2 cellular contexts compared by ENCODE assay signal in the genomic region with DNA sequence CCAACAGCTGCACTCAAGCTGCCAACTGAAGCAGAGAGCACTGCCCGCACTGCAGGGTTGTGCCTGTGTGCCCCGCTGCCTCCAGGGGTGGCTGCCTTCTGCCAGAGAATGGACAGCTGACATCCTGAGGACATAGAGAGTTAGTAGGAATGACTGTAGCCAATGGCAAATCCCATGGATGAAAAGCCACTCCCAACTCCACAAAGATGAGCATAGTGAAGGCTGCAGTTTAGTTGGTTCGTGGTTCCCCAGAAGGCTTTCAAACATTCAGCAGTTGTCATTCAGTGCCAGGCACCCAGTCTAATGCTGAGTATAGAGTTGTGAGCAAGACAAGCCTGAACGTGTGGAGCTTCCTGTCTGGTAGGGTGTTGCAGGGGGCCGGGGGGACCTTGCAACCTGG.
TF ChIP-seq lines count a peak whose summit lies in the region.

No MANE protein-coding gene starts in this region.

TF ChIP-seq in HepG2, 621 proteins besides CTCF, POLR2A, EP300 and RAD21:
- no peak for TF ChIP-seq ZFP62 (CRISPR knock-in tag; IDR thresholded peaks at IDR 0.05)
- no peak for TF ChIP-seq SP4 (CRISPR knock-in tag; IDR thresholded peaks at IDR 0.05)
- TF ChIP-seq KLF12 (CRISPR knock-in tag; IDR thresholded peaks at IDR 0.05; ENCODE audit: borderline replicate concordance), result no peak
- TF ChIP-seq, protein P1, sequence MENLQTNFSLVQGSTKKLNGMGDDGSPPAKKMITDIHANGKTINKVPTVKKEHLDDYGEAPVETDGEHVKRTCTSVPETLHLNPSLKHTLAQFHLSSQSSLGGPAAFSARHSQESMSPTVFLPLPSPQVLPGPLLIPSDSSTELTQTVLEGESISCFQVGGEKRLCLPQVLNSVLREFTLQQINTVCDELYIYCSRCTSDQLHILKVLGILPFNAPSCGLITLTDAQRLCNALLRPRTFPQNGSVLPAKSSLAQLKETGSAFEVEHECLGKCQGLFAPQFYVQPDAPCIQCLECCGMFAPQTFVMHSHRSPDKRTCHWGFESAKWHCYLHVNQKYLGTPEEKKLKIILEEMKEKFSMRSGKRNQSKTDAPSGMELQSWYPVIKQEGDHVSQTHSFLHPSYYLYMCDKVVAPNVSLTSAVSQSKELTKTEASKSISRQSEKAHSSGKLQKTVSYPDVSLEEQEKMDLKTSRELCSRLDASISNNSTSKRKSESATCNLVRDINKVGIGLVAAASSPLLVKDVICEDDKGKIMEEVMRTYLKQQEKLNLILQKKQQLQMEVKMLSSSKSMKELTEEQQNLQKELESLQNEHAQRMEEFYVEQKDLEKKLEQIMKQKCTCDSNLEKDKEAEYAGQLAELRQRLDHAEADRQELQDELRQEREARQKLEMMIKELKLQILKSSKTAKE (CRISPR knock-in tag; IDR thresholded peaks at IDR 0.05; ENCODE audit: borderline replicate concordance), result no peak
- TF ChIP-seq SPEN (CRISPR knock-in tag; IDR thresholded peaks at IDR 0.05; ENCODE audit: low read depth), result no peak
- TF ChIP-seq, protein P2, sequence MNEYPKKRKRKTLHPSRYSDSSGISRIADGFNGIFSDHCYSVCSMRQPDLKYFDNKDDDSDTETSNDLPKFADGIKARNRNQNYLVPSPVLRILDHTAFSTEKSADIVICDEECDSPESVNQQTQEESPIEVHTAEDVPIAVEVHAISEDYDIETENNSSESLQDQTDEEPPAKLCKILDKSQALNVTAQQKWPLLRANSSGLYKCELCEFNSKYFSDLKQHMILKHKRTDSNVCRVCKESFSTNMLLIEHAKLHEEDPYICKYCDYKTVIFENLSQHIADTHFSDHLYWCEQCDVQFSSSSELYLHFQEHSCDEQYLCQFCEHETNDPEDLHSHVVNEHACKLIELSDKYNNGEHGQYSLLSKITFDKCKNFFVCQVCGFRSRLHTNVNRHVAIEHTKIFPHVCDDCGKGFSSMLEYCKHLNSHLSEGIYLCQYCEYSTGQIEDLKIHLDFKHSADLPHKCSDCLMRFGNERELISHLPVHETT (CRISPR knock-in tag; conservative IDR thresholded peaks at IDR 0.05), result no peak
- no peak for TF ChIP-seq REPIN1 (CRISPR knock-in tag; IDR thresholded peaks at IDR 0.05; ENCODE audit: borderline replicate concordance, low read depth)

TF ChIP-seq in SK-N-SH treated with all-trans-retinoic acid at 6 μM for 48 hours, 23 proteins besides CTCF, POLR2A, EP300 and RAD21:
- TF ChIP-seq CSDC2 (CRISPR knock-in tag; IDR thresholded peaks at IDR 0.05) (no peak), ZC3H10 (CRISPR knock-in tag; IDR thresholded peaks at IDR 0.05) (no peak), ISL1 (CRISPR knock-in tag; IDR thresholded peaks at IDR 0.05) (no peak), ZNF70 (CRISPR knock-in tag; IDR thresholded peaks at IDR 0.05) (no peak), ARNTL (CRISPR knock-in tag; IDR thresholded peaks at IDR 0.05; ENCODE audit: borderline replicate concordance, low read depth) (no peak), ZFP3 (CRISPR knock-in tag; IDR thresholded peaks at IDR 0.05) (no peak), ZNF8 (CRISPR knock-in tag; IDR thresholded peaks at IDR 0.05) (no peak), TCF4 (CRISPR knock-in tag; IDR thresholded peaks at IDR 0.05; ENCODE audit: borderline replicate concordance) (no peak), TOX (CRISPR knock-in tag; IDR thresholded peaks at IDR 0.05; ENCODE audit: borderline replicate concordance) (no peak), RARB (CRISPR knock-in tag; IDR thresholded peaks at IDR 0.05) (no peak), SNAI2 (CRISPR knock-in tag; IDR thresholded peaks at IDR 0.05) (no peak), OSR1 (CRISPR knock-in tag; IDR thresholded peaks at IDR 0.05) (no peak), GLIS3 (CRISPR knock-in tag; IDR thresholded peaks at IDR 0.05) (no peak), ZFP30 (CRISPR knock-in tag; IDR thresholded peaks at IDR 0.05) (no peak)
- TF ChIP-seq, protein P3, sequence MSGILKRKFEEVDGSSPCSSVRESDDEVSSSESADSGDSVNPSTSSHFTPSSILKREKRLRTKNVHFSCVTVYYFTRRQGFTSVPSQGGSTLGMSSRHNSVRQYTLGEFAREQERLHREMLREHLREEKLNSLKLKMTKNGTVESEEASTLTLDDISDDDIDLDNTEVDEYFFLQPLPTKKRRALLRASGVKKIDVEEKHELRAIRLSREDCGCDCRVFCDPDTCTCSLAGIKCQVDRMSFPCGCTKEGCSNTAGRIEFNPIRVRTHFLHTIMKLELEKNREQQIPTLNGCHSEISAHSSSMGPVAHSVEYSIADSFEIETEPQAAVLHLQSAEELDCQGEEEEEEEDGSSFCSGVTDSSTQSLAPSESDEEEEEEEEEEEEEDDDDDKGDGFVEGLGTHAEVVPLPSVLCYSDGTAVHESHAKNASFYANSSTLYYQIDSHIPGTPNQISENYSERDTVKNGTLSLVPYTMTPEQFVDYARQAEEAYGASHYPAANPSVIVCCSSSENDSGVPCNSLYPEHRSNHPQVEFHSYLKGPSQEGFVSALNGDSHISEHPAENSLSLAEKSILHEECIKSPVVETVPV (CRISPR knock-in tag; IDR thresholded peaks at IDR 0.05), result no peak
- TF ChIP-seq, protein P4, sequence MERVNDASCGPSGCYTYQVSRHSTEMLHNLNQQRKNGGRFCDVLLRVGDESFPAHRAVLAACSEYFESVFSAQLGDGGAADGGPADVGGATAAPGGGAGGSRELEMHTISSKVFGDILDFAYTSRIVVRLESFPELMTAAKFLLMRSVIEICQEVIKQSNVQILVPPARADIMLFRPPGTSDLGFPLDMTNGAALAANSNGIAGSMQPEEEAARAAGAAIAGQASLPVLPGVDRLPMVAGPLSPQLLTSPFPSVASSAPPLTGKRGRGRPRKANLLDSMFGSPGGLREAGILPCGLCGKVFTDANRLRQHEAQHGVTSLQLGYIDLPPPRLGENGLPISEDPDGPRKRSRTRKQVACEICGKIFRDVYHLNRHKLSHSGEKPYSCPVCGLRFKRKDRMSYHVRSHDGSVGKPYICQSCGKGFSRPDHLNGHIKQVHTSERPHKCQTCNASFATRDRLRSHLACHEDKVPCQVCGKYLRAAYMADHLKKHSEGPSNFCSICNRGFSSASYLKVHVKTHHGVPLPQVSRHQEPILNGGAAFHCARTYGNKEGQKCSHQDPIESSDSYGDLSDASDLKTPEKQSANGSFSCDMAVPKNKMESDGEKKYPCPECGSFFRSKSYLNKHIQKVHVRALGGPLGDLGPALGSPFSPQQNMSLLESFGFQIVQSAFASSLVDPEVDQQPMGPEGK (CRISPR knock-in tag; IDR thresholded peaks at IDR 0.05; ENCODE audit: borderline replicate concordance), result no peak
- TF ChIP-seq, protein P5, sequence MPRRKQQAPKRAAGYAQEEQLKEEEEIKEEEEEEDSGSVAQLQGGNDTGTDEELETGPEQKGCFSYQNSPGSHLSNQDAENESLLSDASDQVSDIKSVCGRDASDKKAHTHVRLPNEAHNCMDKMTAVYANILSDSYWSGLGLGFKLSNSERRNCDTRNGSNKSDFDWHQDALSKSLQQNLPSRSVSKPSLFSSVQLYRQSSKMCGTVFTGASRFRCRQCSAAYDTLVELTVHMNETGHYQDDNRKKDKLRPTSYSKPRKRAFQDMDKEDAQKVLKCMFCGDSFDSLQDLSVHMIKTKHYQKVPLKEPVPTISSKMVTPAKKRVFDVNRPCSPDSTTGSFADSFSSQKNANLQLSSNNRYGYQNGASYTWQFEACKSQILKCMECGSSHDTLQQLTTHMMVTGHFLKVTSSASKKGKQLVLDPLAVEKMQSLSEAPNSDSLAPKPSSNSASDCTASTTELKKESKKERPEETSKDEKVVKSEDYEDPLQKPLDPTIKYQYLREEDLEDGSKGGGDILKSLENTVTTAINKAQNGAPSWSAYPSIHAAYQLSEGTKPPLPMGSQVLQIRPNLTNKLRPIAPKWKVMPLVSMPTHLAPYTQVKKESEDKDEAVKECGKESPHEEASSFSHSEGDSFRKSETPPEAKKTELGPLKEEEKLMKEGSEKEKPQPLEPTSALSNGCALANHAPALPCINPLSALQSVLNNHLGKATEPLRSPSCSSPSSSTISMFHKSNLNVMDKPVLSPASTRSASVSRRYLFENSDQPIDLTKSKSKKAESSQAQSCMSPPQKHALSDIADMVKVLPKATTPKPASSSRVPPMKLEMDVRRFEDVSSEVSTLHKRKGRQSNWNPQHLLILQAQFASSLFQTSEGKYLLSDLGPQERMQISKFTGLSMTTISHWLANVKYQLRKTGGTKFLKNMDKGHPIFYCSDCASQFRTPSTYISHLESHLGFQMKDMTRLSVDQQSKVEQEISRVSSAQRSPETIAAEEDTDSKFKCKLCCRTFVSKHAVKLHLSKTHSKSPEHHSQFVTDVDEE (CRISPR knock-in tag; IDR thresholded peaks at IDR 0.05), result no peak
- TF ChIP-seq, protein P6, sequence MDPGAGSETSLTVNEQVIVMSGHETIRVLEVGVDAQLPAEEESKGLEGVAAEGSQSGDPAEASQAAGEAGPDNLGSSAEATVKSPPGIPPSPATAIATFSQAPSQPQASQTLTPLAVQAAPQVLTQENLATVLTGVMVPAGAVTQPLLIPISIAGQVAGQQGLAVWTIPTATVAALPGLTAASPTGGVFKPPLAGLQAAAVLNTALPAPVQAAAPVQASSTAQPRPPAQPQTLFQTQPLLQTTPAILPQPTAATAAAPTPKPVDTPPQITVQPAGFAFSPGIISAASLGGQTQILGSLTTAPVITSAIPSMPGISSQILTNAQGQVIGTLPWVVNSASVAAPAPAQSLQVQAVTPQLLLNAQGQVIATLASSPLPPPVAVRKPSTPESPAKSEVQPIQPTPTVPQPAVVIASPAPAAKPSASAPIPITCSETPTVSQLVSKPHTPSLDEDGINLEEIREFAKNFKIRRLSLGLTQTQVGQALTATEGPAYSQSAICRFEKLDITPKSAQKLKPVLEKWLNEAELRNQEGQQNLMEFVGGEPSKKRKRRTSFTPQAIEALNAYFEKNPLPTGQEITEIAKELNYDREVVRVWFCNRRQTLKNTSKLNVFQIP (CRISPR knock-in tag; IDR thresholded peaks at IDR 0.05; ENCODE audit: borderline replicate concordance, low read depth), result no peak
- TF ChIP-seq, protein P7, sequence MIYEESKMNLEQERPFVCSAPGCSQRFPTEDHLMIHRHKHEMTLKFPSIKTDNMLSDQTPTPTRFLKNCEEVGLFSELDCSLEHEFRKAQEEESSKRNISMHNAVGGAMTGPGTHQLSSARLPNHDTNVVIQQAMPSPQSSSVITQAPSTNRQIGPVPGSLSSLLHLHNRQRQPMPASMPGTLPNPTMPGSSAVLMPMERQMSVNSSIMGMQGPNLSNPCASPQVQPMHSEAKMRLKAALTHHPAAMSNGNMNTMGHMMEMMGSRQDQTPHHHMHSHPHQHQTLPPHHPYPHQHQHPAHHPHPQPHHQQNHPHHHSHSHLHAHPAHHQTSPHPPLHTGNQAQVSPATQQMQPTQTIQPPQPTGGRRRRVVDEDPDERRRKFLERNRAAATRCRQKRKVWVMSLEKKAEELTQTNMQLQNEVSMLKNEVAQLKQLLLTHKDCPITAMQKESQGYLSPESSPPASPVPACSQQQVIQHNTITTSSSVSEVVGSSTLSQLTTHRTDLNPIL (CRISPR knock-in tag; IDR thresholded peaks at IDR 0.05; ENCODE audit: low read depth), result no peak
TF ChIP-seq in SK-N-SH treated with all-trans-retinoic acid at 6 μM for 48 hours: peak in this region for 0.
